ENCODE assay signal across 17 cellular contexts in genomic region chr2:95348609-95349567, GRCh38. TPM values are rescaled to one million over a fixed set of nuclear protein-coding genes. Genes with fewer than 3 reads are reported as not detected.
A peak's percentile ranks its signal among the peaks of the same experiment; 100 is the strongest.
DNase-seq lines count a peak whose midpoint lies in the region; TF ChIP-seq lines count a peak whose summit lies in the region.
"Had no signal": no experiment of that assay in that cellular context is flagged by ENCODE, and none has a peak within 500 bp of the region (broad histone marks: within the 10 kb centered on the region; RNA-seq: fewer than 3 reads in every experiment).

No MANE protein-coding gene starts in this region.

- no peak overlapping the region for H3K27ac ChIP-seq in Peyer's patch
- H3K27ac ChIP-seq: C4-2B, SJSA1, suprapubic skin had no signal

- no peak for TF ChIP-seq POLR2A in Peyer's patch (IDR thresholded peaks at IDR 0.05)

- H3K27me3 ChIP-seq in Peyer's patch, result no peaks in the 10 kb centered on the region

- H3K27ac Mint-ChIP-seq in osteocyte (ENCODE audit: unreplicated experiment), result no peak overlapping the region

- H3K27me3 Mint-ChIP-seq in osteocyte (ENCODE audit: unreplicated experiment), result peaks cover 6% of the 10 kb centered on the region

- H3K9me3 ChIP-seq in Peyer's patch, result no peaks in the 10 kb centered on the region
- H3K9me3 ChIP-seq: SJSA1, suprapubic skin had no signal

- DNase-seq in Daoy (ENCODE audit: low read depth), result peak; percentile 53
- peak in 2 of 3 donors; percentile 25 to 40 for DNase-seq in Peyer's patch
- DNase-seq in foreskin fibroblast, result peak; percentile 72 to 89
- DNase-seq in osteocyte (ENCODE audit: extremely low spot score, unreplicated experiment), result peak; percentile 66
- DNase-seq in germinal center (ENCODE audit: low spot score), result no peak
- no peak for DNase-seq in CD1c-positive myeloid dendritic cell (ENCODE audit: extremely low spot score)
- DNase-seq in NCI-H1417 (lab: John Stamatoyannopoulos, UW), result no peak
- DNase-seq in mucosa of gallbladder (ENCODE audit: low spot score), result no peak
- DNase-seq: activated CD4-positive, alpha-beta T cell treated with anti-CD3 and anti-CD28 coated beads for 48 hours; activated T-cell treated with anti-CD3 and anti-CD28 coated beads, Interleukin-2, amount 50 U/mL, for 4 hours; cerebellar nuclear complex; NCI-H226; NK-92 treated with Interleukin-12 subunit alpha and Interleukin-12 subunit beta, amount 100 ng/mL, for 24 hours; T1000 had no signal

- H3K36me3 ChIP-seq in Peyer's patch, result no peaks in the 10 kb centered on the region
- H3K36me3 ChIP-seq: SJSA1, suprapubic skin had no signal

- no peak overlapping the region for H3K4me3 Mint-ChIP-seq in osteocyte (ENCODE audit: unreplicated experiment)

- H3K36me3 Mint-ChIP-seq in osteocyte (ENCODE audit: unreplicated experiment), result no peaks in the 10 kb centered on the region

- H3K4me1 ChIP-seq in Peyer's patch, result peaks cover 0 to 13% (median 6%) of the 10 kb centered on the region in 4 donors

- no peak overlapping the region for H3K4me3 ChIP-seq in Peyer's patch
- H3K4me3 ChIP-seq in foreskin fibroblast (ENCODE audit: low read depth in 1 of 2, low read length in 2 of 2), result no peak overlapping the region
- H3K4me3 ChIP-seq: SJSA1 had no signal

- H3K9me3 Mint-ChIP-seq in osteocyte (ENCODE audit: unreplicated experiment), result no peaks in the 10 kb centered on the region
- H3K9me3 Mint-ChIP-seq: activated T-cell treated with anti-CD3 and anti-CD28 coated beads, Interleukin-2, amount 50 U/mL, for 4 hours had no signal

- TF ChIP-seq CTCF in Peyer's patch (IDR thresholded peaks at IDR 0.05) (no peak), foreskin fibroblast (IDR thresholded peaks at IDR 0.05; ENCODE audit: low read depth, low read length) (no peak), osteocyte (IDR thresholded peaks at IDR 0.05) (no peak)

- H3K4me1 Mint-ChIP-seq in osteocyte (ENCODE audit: unreplicated experiment), result peaks cover 2% of the 10 kb centered on the region

RNA-seq across cellular contexts. Expression of gene KCNIP3, which starts 51.7 kb away (rescaled TPM):
- total RNA-seq in Daoy (2014; rRNA removed; shearing (Covaris generic)), result 2.6 and 5.5 TPM in 2 replicates
- total RNA-seq in Peyer's patch (10 to 100 TPM in 1 of 4 donors, 1 to 10 TPM in 3; 4.9 to 11.4 (median 7.2) TPM), osteocyte (0.57 and 1.4 TPM in 2 replicates), mucosa of gallbladder (24.3 TPM)
- total RNA-seq: activated T-cell treated with anti-CD3 and anti-CD28 coated beads, Interleukin-2, amount 50 U/mL, for 4 hours had no signal

RNA-seq across cellular contexts. Expression of gene FAHD2A, which starts 53.6 kb away (rescaled TPM):
- 13.4 and 28.5 TPM in 2 replicates for total RNA-seq in Daoy (2014; rRNA removed; shearing (Covaris generic))
- total RNA-seq in Peyer's patch, result 100 to 1,000 TPM in 2 of 4 donors, 10 to 100 TPM in 2; 10.7 to 112 (median 87.1) TPM
- 40.3 and 40.4 TPM in 2 replicates for total RNA-seq in osteocyte
- 47.4 TPM for total RNA-seq in mucosa of gallbladder

Comparison
In these comparisons a context has a peak if more than half of its experiments do, and no peak if none do; other contexts are left out.
1. DNase-seq: peak in Daoy (single experiment), Peyer's patch (2 of 3), foreskin fibroblast (2 of 2) and osteocyte (single experiment); none in germinal center (single experiment), CD1c-positive myeloid dendritic cell (single experiment), NCI-H1417 (0 of 3) and mucosa of gallbladder (single experiment).